In the genomic region with DNA sequence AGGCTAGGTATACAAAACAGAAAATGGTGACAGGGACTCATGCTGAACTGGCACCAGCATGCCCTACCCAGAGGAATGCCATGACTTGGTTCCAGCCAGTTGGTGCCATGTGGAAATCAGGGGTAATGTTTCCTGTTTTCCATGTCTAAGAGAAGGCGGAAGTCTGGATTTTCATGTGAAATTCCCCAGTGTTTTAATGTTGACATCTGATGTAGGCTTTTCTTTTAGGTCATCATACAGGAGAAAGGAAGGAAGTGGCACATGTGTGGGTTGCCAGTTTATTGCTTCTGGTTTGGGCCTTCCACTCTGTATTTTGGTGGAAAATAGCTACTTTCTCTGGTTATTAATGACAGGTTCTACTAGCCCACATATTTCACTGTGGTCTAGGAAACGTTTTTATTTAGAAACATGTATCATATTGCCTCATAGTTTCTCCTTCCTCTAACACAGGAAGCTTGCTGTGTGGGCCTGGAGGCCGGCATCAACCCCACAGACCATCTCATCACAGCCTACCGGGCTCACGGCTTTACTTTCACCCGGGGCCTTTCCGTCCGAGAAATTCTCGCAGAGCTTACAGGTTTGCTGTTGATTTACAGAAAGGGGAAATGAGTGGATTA, we compare ENCODE assay signal across 10 cellular contexts. TPM values are rescaled to one million over a fixed set of nuclear protein-coding genes. Genes with fewer than 3 reads are reported as not detected.
DNase-seq lines count a peak whose midpoint lies in the region; ATAC-seq, FAIRE-seq and TF ChIP-seq lines count a peak whose summit lies in the region.
"Had no signal": no experiment of that assay in that cellular context is flagged by ENCODE, and none has a peak within 500 bp of the region (broad histone marks: within the 10 kb centered on the region; RNA-seq: fewer than 3 reads in every experiment).

No MANE protein-coding gene starts in this region.

- DNase-seq in T-cell = no peak
- no peak for DNase-seq in left cardiac atrium
- no peak for DNase-seq in SK-N-SH
- DNase-seq in DMS53 treated with DMSO at 0.1 percent for 48 hours (lab: John Stamatoyannopoulos, UW; ENCODE audit: unreplicated experiment) = no peak
- no peak for DNase-seq in pancreas

- FAIRE-seq in pancreas (lab: Jason Lieb, UNC) = no peak

- no peak overlapping the region for H3K4me3 Mint-ChIP-seq in T-cell

- WGBS in SK-N-SH (ENCODE audit: low lambda C conversion rate) = 66% methylated on average over 9 of the region's 9 CpGs
- WGBS in pancreas, 2 donors = 74 to 77% methylated on average over 9 of the region's 9 CpGs

- TF ChIP-seq CTCF in SK-N-SH (IDR thresholded peaks at IDR 0.05) (no peak), pancreas (IDR thresholded peaks at IDR 0.05) (no peak)

- ATAC-seq in GM19043 (IDR thresholded peaks at IDR 0.05; ENCODE audit: low read depth, unreplicated experiment) (peak; percentile 88), HG02981 (IDR thresholded peaks at IDR 0.05; ENCODE audit: unreplicated experiment) (peak; percentile 97), T-cell (replicated peaks in 1 of 4) (peak in 1 of 4 experiments; percentile 42), left cardiac atrium (no peak), pancreas (no peak)

- peaks cover 8 to 50% (median 20%) of the 10 kb centered on the region in 11 experiments; a peak in 14 of 22 replicates for H4K20me1 ChIP-seq in BLaER1 treated with 17β-estradiol and CSF1 and Interleukin-3, amounts not matched to agents 10 nM and 100 nM
- H4K20me1 ChIP-seq in SK-N-SH (ENCODE audit: insufficient read depth) = 0 out of 2 replicates have a peak, but pooled peaks cover 6% of the 10 kb centered on the region

- H3K9me2 ChIP-seq in SK-N-SH = no peaks in the 10 kb centered on the region

- intact Hi-C loops in left cardiac atrium (cut with DNase I) = no loop called here
- intact Hi-C loops in pancreas (cut with DNase I) = no loop called here

- H3K79me2 ChIP-seq in SK-N-SH (ENCODE audit: insufficient read depth) = peaks cover 29% of the 10 kb centered on the region

- peak overlapping the region; percentile 74 to 79 for H3K27ac Mint-ChIP-seq in T-cell

- peaks cover 42 to 90% (median 58%) of the 10 kb centered on the region in 11 experiments for H3K36me3 ChIP-seq in BLaER1 treated with 17β-estradiol and CSF1 and Interleukin-3, amounts not matched to agents 10 nM and 100 nM
- H3K36me3 ChIP-seq in SK-N-SH (replicated peaks in 1 of 2; ENCODE audit: control insufficient read depth in 1 of 2, insufficient read depth in 2 of 2, low read length in 1 of 2) (peaks cover 9 to 28% of the 10 kb centered on the region in 2 experiments), pancreas (peaks cover 0 to 22% (median 4%) of the 10 kb centered on the region in 3 donors)

- H3K27me3 ChIP-seq in BLaER1 treated with 17β-estradiol and CSF1 and Interleukin-3, amounts not matched to agents 10 nM and 100 nM = peaks cover 0 to 20% (median 0%) of the 10 kb centered on the region in 11 experiments; a peak in 3 of 22 replicates
- H3K27me3 ChIP-seq in SK-N-SH (ENCODE audit: insufficient read depth) (no peaks in the 10 kb centered on the region; the same call in 1 of the 2 replicates), pancreas (no peaks in the 10 kb centered on the region)

- H3K4me1 ChIP-seq in BLaER1 treated with 17β-estradiol and CSF1 and Interleukin-3, amounts not matched to agents 10 nM and 100 nM = peaks cover 31 to 62% (median 40%) of the 10 kb centered on the region in 10 experiments
- H3K4me1 ChIP-seq in SK-N-SH (ENCODE audit: control insufficient read depth in 1 of 2, insufficient read depth in 2 of 2, low read depth in 1 of 2, low read length in 1 of 2) = no peaks in the 10 kb centered on the region
- peaks cover 0 to 8% (median 2%) of the 10 kb centered on the region in 3 donors for H3K4me1 ChIP-seq in pancreas

- H3K27ac ChIP-seq in BLaER1 treated with 17β-estradiol and CSF1 and Interleukin-3, amounts not matched to agents 10 nM and 100 nM = peak overlapping the region in 10 of 11 experiments; percentile 34 to 94 (median 76); a peak in 20 of 22 replicates
- H3K27ac ChIP-seq in SK-N-SH (ENCODE audit: low read depth in 2 of 2, low read length in 1 of 2) = no peak overlapping the region
- no peak overlapping the region for H3K27ac ChIP-seq in pancreas
- H3K27ac ChIP-seq: VCaP had no signal

- H3F3A ChIP-seq in SK-N-SH (replicated peaks; ENCODE audit: insufficient read depth) = no peaks in the 10 kb centered on the region

- no peak for TF ChIP-seq EP300 in SK-N-SH (IDR thresholded peaks at IDR 0.05; ENCODE audit: borderline replicate concordance in 1 of 2, low read depth in 1 of 2, low read length in 1 of 2)

- CTCF ChIA-PET in T-cell (lab: Charles Lee) (no interaction called here), SK-N-SH (lab: Yijun Ruan, JAX) (interaction anchor here (1.4 kb wide), 1 partner anchor 11 kb away, joined by 4 read pairs; no protein-coding TSS in a partner anchor)

- H2AFZ ChIP-seq in SK-N-SH (ENCODE audit: low read depth) = no peak overlapping the region

- peaks cover 0 to 4% of the 10 kb centered on the region in 2 donors for H3K27me3 Mint-ChIP-seq in T-cell

- H3K9me3 Mint-ChIP-seq in T-cell = no peaks in the 10 kb centered on the region

- H3K36me3 Mint-ChIP-seq in T-cell = peaks cover 23% of the 10 kb centered on the region

- TF ChIP-seq RAD21 in SK-N-SH (IDR thresholded peaks at IDR 0.05; ENCODE audit: low read length) = no peak

- peaks cover 8 to 28% (median 22%) of the 10 kb centered on the region in 3 donors for H3K4me1 Mint-ChIP-seq in T-cell

- H3K4me3 ChIP-seq in BLaER1 treated with 17β-estradiol and CSF1 and Interleukin-3, amounts not matched to agents 10 nM and 100 nM = peak overlapping the region in 5 of 10 experiments; percentile 1 to 38 (median 22); a peak in 4 of 20 replicates
- H3K4me3 ChIP-seq in SK-N-SH (ENCODE audit: low read depth in 2 of 2, low read length in 1 of 2) (no peak overlapping the region), pancreas (no peak overlapping the region)
- H3K4me3 ChIP-seq: lung had no signal

- H3K4me2 ChIP-seq in BLaER1 treated with 17β-estradiol and CSF1 and Interleukin-3, amounts not matched to agents 10 nM and 100 nM = peak overlapping the region; percentile 33 to 87 (median 69)
- H3K4me2 ChIP-seq in SK-N-SH = no peak overlapping the region

- peak overlapping the region in 9 of 11 experiments; percentile 19 to 78 (median 59); a peak in 17 of 22 replicates for H3K9ac ChIP-seq in BLaER1 treated with 17β-estradiol and CSF1 and Interleukin-3, amounts not matched to agents 10 nM and 100 nM
- no peak overlapping the region for H3K9ac ChIP-seq in SK-N-SH

- H3K9me3 ChIP-seq in BLaER1 treated with 17β-estradiol and CSF1 and Interleukin-3, amounts not matched to agents 10 nM and 100 nM (replicated peaks in 1 of 11) = no peaks in the 10 kb centered on the region
- H3K9me3 ChIP-seq in SK-N-SH = no peaks in the 10 kb centered on the region
- H3K9me3 ChIP-seq in pancreas = no peaks in the 10 kb centered on the region

- POLR2A ChIA-PET in T-cell (lab: Charles Lee) = no interaction called here
- POLR2A ChIA-PET in SK-N-SH (lab: Yijun Ruan, JAX) = no interaction called here

TF ChIP-seq in SK-N-SH, 30 proteins besides CTCF, POLR2A, EP300 and RAD21:
- TF ChIP-seq, protein P1, sequence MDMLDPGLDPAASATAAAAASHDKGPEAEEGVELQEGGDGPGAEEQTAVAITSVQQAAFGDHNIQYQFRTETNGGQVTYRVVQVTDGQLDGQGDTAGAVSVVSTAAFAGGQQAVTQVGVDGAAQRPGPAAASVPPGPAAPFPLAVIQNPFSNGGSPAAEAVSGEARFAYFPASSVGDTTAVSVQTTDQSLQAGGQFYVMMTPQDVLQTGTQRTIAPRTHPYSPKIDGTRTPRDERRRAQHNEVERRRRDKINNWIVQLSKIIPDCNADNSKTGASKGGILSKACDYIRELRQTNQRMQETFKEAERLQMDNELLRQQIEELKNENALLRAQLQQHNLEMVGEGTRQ (IDR thresholded peaks at IDR 0.05; ENCODE audit: borderline replicate concordance, low read depth, low read length) = no peak
- TF ChIP-seq GATA2 (CRISPR knock-in tag; IDR thresholded peaks at IDR 0.05) = no peak
- TF ChIP-seq SMC3 (IDR thresholded peaks at IDR 0.05; ENCODE audit: low read depth, low read length) = no peak
- TF ChIP-seq FOSL2 (IDR thresholded peaks at IDR 0.05; ENCODE audit: borderline replicate concordance, low read depth) = no peak
- TF ChIP-seq MXI1 (IDR thresholded peaks at IDR 0.05; ENCODE audit: low read depth, low read length) = no peak
- no peak for TF ChIP-seq SIN3A (IDR thresholded peaks at IDR 0.05; ENCODE audit: borderline replicate concordance, low read depth, low read length)
- TF ChIP-seq FOXJ3 (CRISPR knock-in tag; IDR thresholded peaks at IDR 0.05) = no peak
- no peak for TF ChIP-seq CHD2 (IDR thresholded peaks at IDR 0.05; ENCODE audit: low read length, partially characterized antibody)
- TF ChIP-seq TCF12 (IDR thresholded peaks at IDR 0.05) = no peak

RNA-seq across cellular contexts. Expression of a gene that starts 7.2 kb away (rescaled TPM):
- total RNA-seq in T-cell (100 to 1,000 TPM in 3 of 5 donors, 10 to 100 TPM in 2; 84.0 to 120 (median 114) TPM), left cardiac atrium (100 to 1,000 TPM; 697 to 712 TPM), pancreas (10 to 100 TPM; 76.8 to 96.0 (median 88.6) TPM)
- polyA plus RNA-seq in SK-N-SH (2012; rRNA removed) (121 and 128 TPM in 2 replicates), pancreas (100 to 1,000 TPM; 132 to 161 TPM)
- polyA plus RNA-seq in SK-N-SH (2012; cell fraction: cytosol; rRNA removed) = 135 and 192 TPM in 2 replicates
- polyA plus RNA-seq in SK-N-SH (2012; cell fraction: nucleus; rRNA removed) = 121 and 153 TPM in 2 replicates

Comparison
In these comparisons a context has a peak if more than half of its experiments do, and no peak if none do; other contexts are left out.
1. H3K27ac ChIP-seq: peak in BLaER1 treated with 17β-estradiol and CSF1 and Interleukin-3, amounts not matched to agents 10 nM and 100 nM (10 of 11); none in SK-N-SH (0 of 2) and pancreas (0 of 4).
2. ATAC-seq: peak in GM19043 (single experiment) and HG02981 (single experiment); none in left cardiac atrium (0 of 2) and pancreas (0 of 4).
3. RNA of a gene that starts 7.2 kb away (total RNA-seq): 697 to 712 TPM in left cardiac atrium; 84.0 to 120 TPM in T-cell and 76.8 to 96.0 TPM in pancreas; every median in the first group is over 4 times any median in the second.